9 cellular contexts compared by ENCODE assay signal in genomic region chr10:69337312-69338132, GRCh38. TPM values are rescaled to one million over a fixed set of nuclear protein-coding genes. Genes with fewer than 3 reads are reported as not detected.
DNase-seq lines count a peak whose midpoint lies in the region; ATAC-seq and TF ChIP-seq lines count a peak whose summit lies in the region.
"Had no signal": no experiment of that assay in that cellular context is flagged by ENCODE, and none has a peak within 500 bp of the region (broad histone marks: within the 10 kb centered on the region; RNA-seq: fewer than 3 reads in every experiment).

No MANE protein-coding gene starts in this region.

- H3K9me3 Mint-ChIP-seq in endothelial cell (ENCODE audit: unreplicated experiment) = no peaks in the 10 kb centered on the region
- H3K9me3 Mint-ChIP-seq: IgD-negative memory B cell had no signal

- peak overlapping the region in 1 of 2 donors; percentile 16 for H3K4me3 ChIP-seq in muscle layer of duodenum (ENCODE audit: low read depth in 1 of 2, low read length in 2 of 2)

- H3K4me3 Mint-ChIP-seq in endothelial cell (ENCODE audit: unreplicated experiment) = peak overlapping the region; percentile 31

- H3K27me3 ChIP-seq in muscle layer of duodenum (ENCODE audit: low read depth, low read length) = no peaks in the 10 kb centered on the region

- DNase-seq in ELR (ENCODE audit: low read depth) = peak; percentile 91
- DNase-seq in NCI-H526 (lab: John Stamatoyannopoulos, UW) = peak; percentile 63 to 71
- no peak for DNase-seq in endothelial cell (ENCODE audit: low spot score)
- DNase-seq in HuH-7 (ENCODE audit: low spot score) = no peak
- DNase-seq in stimulated activated naive CD4-positive, alpha-beta T cell treated with Interleukin-2 at 50 U/mL for 16 hours (lab: John Stamatoyannopoulos, UW) = no peak
- DNase-seq in effector CD8-positive, alpha-beta T cell (lab: John Stamatoyannopoulos, UW) = no peak

- no peak for ATAC-seq in GM18858 (IDR thresholded peaks at IDR 0.05; ENCODE audit: unreplicated experiment)

- peaks cover 66% of the 10 kb centered on the region for H3K4me1 Mint-ChIP-seq in endothelial cell (ENCODE audit: unreplicated experiment)

- peaks cover 10% of the 10 kb centered on the region for H3K36me3 Mint-ChIP-seq in endothelial cell (ENCODE audit: low read depth, unreplicated experiment)

- no peak for TF ChIP-seq CTCF in endothelial cell (IDR thresholded peaks at IDR 0.05; ENCODE audit: unreplicated experiment)

- peaks cover 18 to 71% of the 10 kb centered on the region in 2 donors for H3K4me1 ChIP-seq in muscle layer of duodenum (ENCODE audit: control insufficient read depth in 1 of 2, insufficient read depth in 2 of 2, low read length in 2 of 2)

- peak overlapping the region; percentile 80 for H3K27ac Mint-ChIP-seq in endothelial cell (ENCODE audit: unreplicated experiment)

- H3K9me3 ChIP-seq in muscle layer of duodenum (ENCODE audit: control insufficient read depth in 1 of 2, low read length in 2 of 2) = no peaks in the 10 kb centered on the region

- peak overlapping the region; percentile 29 for H3K27ac ChIP-seq in muscle layer of duodenum (ENCODE audit: low read length)

- peaks cover 7% of the 10 kb centered on the region for H3K27me3 Mint-ChIP-seq in endothelial cell (ENCODE audit: unreplicated experiment)
- H3K27me3 Mint-ChIP-seq: IgD-negative memory B cell had no signal

- no peaks in the 10 kb centered on the region for H3K36me3 ChIP-seq in muscle layer of duodenum (ENCODE audit: control insufficient read depth in 1 of 2, insufficient read depth in 2 of 2, low read length in 2 of 2)

RNA-seq across cellular contexts. Expression of gene HK1, which starts 59.2 kb away (rescaled TPM):
- 162 TPM for total RNA-seq in endothelial cell (ENCODE audit: unreplicated experiment)

Comparison
In these comparisons a context has a peak if more than half of its experiments do, and no peak if none do; other contexts are left out.
1. DNase-seq: peak in ELR (single experiment) and NCI-H526 (2 of 2); none in endothelial cell (single experiment), HuH-7 (single experiment), stimulated activated naive CD4-positive, alpha-beta T cell treated with Interleukin-2 at 50 U/mL for 16 hours (single experiment) and effector CD8-positive, alpha-beta T cell (single experiment).